Comparison of ENCODE assay signal across 1 cellular context in the genomic region with DNA sequence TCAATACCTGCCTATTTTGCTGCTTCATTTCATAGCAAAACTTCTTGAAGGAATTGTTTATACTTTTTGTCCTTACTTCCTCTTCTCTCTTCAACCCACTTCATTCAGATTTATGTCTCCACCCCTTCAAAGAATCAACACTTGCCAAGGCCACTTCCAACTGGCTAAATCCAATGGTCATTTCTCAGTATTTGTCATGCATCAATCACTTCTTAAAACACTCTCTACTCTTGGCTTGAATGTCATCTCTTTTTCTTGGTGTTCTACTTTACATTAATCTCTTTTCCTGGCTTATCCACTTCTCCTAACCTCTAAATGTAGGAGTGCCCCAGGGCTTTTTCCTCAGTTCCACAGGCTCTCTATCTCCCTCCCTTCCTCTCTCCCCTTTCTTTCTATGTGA.
TF ChIP-seq lines count a peak whose summit lies in the region.

No MANE protein-coding gene starts in this region.

TF ChIP-seq in GM23338, 12 proteins besides CTCF, POLR2A, EP300 and RAD21 (continued from another document):
- TF ChIP-seq, protein P1, sequence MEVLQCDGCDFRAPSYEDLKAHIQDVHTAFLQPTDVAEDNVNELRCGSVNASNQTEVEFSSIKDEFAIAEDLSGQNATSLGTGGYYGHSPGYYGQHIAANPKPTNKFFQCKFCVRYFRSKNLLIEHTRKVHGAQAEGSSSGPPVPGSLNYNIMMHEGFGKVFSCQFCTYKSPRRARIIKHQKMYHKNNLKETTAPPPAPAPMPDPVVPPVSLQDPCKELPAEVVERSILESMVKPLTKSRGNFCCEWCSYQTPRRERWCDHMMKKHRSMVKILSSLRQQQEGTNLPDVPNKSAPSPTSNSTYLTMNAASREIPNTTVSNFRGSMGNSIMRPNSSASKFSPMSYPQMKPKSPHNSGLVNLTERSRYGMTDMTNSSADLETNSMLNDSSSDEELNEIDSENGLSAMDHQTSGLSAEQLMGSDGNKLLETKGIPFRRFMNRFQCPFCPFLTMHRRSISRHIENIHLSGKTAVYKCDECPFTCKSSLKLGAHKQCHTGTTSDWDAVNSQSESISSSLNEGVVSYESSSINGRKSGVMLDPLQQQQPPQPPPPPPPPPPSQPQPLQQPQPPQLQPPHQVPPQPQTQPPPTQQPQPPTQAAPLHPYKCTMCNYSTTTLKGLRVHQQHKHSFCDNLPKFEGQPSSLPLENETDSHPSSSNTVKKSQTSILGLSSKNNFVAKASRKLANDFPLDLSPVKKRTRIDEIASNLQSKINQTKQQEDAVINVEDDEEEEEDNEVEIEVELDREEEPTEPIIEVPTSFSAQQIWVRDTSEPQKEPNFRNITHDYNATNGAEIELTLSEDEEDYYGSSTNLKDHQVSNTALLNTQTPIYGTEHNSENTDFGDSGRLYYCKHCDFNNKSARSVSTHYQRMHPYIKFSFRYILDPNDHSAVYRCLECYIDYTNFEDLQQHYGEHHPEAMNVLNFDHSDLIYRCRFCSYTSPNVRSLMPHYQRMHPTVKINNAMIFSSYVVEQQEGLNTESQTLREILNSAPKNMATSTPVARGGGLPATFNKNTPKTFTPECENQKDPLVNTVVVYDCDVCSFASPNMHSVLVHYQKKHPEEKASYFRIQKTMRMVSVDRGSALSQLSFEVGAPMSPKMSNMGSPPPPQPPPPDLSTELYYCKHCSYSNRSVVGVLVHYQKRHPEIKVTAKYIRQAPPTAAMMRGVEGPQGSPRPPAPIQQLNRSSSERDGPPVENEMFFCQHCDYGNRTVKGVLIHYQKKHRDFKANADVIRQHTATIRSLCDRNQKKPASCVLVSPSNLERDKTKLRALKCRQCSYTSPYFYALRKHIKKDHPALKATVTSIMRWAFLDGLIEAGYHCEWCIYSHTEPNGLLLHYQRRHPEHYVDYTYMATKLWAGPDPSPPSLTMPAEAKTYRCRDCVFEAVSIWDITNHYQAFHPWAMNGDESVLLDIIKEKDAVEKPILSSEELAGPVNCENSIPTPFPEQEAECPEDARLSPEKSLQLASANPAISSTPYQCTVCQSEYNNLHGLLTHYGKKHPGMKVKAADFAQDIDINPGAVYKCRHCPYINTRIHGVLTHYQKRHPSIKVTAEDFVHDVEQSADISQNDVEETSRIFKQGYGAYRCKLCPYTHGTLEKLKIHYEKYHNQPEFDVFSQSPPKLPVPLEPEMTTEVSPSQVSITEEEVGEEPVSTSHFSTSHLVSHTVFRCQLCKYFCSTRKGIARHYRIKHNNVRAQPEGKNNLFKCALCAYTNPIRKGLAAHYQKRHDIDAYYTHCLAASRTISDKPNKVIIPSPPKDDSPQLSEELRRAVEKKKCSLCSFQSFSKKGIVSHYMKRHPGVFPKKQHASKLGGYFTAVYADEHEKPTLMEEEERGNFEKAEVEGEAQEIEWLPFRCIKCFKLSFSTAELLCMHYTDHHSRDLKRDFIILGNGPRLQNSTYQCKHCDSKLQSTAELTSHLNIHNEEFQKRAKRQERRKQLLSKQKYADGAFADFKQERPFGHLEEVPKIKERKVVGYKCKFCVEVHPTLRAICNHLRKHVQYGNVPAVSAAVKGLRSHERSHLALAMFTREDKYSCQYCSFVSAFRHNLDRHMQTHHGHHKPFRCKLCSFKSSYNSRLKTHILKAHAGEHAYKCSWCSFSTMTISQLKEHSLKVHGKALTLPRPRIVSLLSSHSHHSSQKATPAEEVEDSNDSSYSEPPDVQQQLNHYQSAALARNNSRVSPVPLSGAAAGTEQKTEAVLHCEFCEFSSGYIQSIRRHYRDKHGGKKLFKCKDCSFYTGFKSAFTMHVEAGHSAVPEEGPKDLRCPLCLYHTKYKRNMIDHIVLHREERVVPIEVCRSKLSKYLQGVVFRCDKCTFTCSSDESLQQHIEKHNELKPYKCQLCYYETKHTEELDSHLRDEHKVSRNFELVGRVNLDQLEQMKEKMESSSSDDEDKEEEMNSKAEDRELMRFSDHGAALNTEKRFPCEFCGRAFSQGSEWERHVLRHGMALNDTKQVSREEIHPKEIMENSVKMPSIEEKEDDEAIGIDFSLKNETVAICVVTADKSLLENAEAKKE (CRISPR knock-in tag; IDR thresholded peaks at IDR 0.05): no peak
- TF ChIP-seq EZH2 (IDR thresholded peaks at IDR 0.05; ENCODE audit: low read depth, unreplicated experiment) (no peak), NANOG (IDR thresholded peaks at IDR 0.05; ENCODE audit: borderline replicate concordance) (no peak), ZNF331 (CRISPR knock-in tag; IDR thresholded peaks at IDR 0.05; ENCODE audit: low read depth) (no peak), EZH2phosphoT487 (IDR thresholded peaks at IDR 0.05; ENCODE audit: unreplicated experiment) (no peak), JUNB (IDR thresholded peaks at IDR 0.05; ENCODE audit: unreplicated experiment) (no peak), POLR2AphosphoS5 (IDR thresholded peaks at IDR 0.05; ENCODE audit: low read depth) (no peak)
- TF ChIP-seq, protein P2, sequence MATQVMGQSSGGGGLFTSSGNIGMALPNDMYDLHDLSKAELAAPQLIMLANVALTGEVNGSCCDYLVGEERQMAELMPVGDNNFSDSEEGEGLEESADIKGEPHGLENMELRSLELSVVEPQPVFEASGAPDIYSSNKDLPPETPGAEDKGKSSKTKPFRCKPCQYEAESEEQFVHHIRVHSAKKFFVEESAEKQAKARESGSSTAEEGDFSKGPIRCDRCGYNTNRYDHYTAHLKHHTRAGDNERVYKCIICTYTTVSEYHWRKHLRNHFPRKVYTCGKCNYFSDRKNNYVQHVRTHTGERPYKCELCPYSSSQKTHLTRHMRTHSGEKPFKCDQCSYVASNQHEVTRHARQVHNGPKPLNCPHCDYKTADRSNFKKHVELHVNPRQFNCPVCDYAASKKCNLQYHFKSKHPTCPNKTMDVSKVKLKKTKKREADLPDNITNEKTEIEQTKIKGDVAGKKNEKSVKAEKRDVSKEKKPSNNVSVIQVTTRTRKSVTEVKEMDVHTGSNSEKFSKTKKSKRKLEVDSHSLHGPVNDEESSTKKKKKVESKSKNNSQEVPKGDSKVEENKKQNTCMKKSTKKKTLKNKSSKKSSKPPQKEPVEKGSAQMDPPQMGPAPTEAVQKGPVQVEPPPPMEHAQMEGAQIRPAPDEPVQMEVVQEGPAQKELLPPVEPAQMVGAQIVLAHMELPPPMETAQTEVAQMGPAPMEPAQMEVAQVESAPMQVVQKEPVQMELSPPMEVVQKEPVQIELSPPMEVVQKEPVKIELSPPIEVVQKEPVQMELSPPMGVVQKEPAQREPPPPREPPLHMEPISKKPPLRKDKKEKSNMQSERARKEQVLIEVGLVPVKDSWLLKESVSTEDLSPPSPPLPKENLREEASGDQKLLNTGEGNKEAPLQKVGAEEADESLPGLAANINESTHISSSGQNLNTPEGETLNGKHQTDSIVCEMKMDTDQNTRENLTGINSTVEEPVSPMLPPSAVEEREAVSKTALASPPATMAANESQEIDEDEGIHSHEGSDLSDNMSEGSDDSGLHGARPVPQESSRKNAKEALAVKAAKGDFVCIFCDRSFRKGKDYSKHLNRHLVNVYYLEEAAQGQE (IDR thresholded peaks at IDR 0.05; ENCODE audit: unreplicated experiment): no peak
